26 cellular contexts compared by ENCODE assay signal in genomic region chr9:120410925-120411501, GRCh38.
DNase-seq lines count a peak whose midpoint lies in the region; ATAC-seq, FAIRE-seq and TF ChIP-seq lines count a peak whose summit lies in the region.
"Had no signal": no experiment of that assay in that cellular context is flagged by ENCODE, and none has a peak within 500 bp of the region (broad histone marks: within the 10 kb centered on the region; RNA-seq: fewer than 3 reads in every experiment).

No MANE protein-coding gene starts in this region.

- H3K4me1 ChIP-seq in heart left ventricle (peaks cover 0 to 22% (median 8%) of the 10 kb centered on the region in 12 donors), prostate gland (replicated peaks) (peaks cover 13% of the 10 kb centered on the region)
- H3K4me1 ChIP-seq: Caco-2, left lung, upper lobe of right lung had no signal

- TF ChIP-seq CTCF in heart left ventricle (IDR thresholded peaks at IDR 0.05) (no peak), prostate gland (IDR thresholded peaks at IDR 0.05) (no peak)

- ATAC-seq in Right ventricle myocardium inferior, result peak; percentile 64
- peak; percentile 65 to 86 (median 77) for ATAC-seq in heart left ventricle
- no peak for ATAC-seq in HG03378 (IDR thresholded peaks at IDR 0.05; ENCODE audit: unreplicated experiment)
- ATAC-seq: activated CD8-positive, alpha-beta memory T cell treated with anti-CD3 and anti-CD28 coated beads, Interleukin-2, amount 10 ng/mL, durations not matched to agents 7 days and 5 days; activated T-cell treated with anti-CD3 and anti-CD28 coated beads, Interleukin-2, amount 50 U/mL, for 72 hours; HCT116; left lung; naive thymus-derived CD8-positive, alpha-beta T cell; sciatic nerve; upper lobe of right lung had no signal

- H3K27me3 ChIP-seq in heart left ventricle (no peaks in the 10 kb centered on the region), prostate gland (replicated peaks; ENCODE audit: insufficient read depth) (no peaks in the 10 kb centered on the region)
- H3K27me3 ChIP-seq: left lung, ovary, upper lobe of right lung had no signal

- H3K9me3 ChIP-seq in heart left ventricle, result no peaks in the 10 kb centered on the region
- H3K9me3 ChIP-seq in prostate gland, result no peaks in the 10 kb centered on the region
- H3K9me3 ChIP-seq: Caco-2, left lung, ovary, upper lobe of right lung had no signal

- H3K4me3 ChIP-seq in heart left ventricle, result no peak overlapping the region
- H3K4me3 ChIP-seq in prostate gland, result no peak overlapping the region
- H3K4me3 ChIP-seq: left lung, ovary, upper lobe of right lung had no signal

- H3K36me3 ChIP-seq in heart left ventricle (peaks cover 0 to 83% (median 52%) of the 10 kb centered on the region in 9 donors), prostate gland (peaks cover 0 to 5% of the 10 kb centered on the region in 2 donors)
- H3K36me3 ChIP-seq: ovary had no signal

- peak overlapping the region in 9 of 12 donors; percentile 2 to 56 (median 31) for H3K27ac ChIP-seq in heart left ventricle
- peak overlapping the region; percentile 13 to 69 for H3K27ac ChIP-seq in prostate gland
- H3K27ac ChIP-seq: HL-60, left lung, ovary, upper lobe of right lung had no signal

- 43 to 49% (median 48%) methylated on average over 3 of the region's 3 CpGs for WGBS in heart left ventricle, 4 donors
- 38% methylated on average over 3 of the region's 3 CpGs for WGBS in prostate gland

- intact Hi-C loops in Right ventricle myocardium inferior (cut with DNase I) (loop anchor here (5.0 kb wide), 1 partner anchor 66 kb away; no protein-coding TSS in a partner anchor), cardiac septum (cut with DNase I) (no loop called here), heart left ventricle (cut with DNase I) (loop anchor here in 1 of 10 donors (5.0 kb wide), 1 partner anchor 66 kb away; no protein-coding TSS in a partner anchor), prostate gland (cut with DNase I) (no loop called here)

- DNase-seq in Right ventricle myocardium inferior (ENCODE audit: missing footprints) (no peak), cardiac septum (ENCODE audit: low spot score) (no peak), heart left ventricle (peak in 1 of 5 donors; percentile 50), prostate gland (ENCODE audit: low spot score) (no peak), ureter (ENCODE audit: low spot score) (no peak), ecto neural progenitor cell (ENCODE audit: low spot score) (no peak), frontal cortex (ENCODE audit: low spot score in 2 of 2) (no peak)
- DNase-seq: activated CD4-positive, alpha-beta T cell treated with anti-CD3 and anti-CD28 coated beads for 4 hours; activated CD8-positive, alpha-beta memory T cell treated with anti-CD3 and anti-CD28 coated beads, Interleukin-2, amount 10 ng/mL, durations not matched to agents 7 days and 5 days; activated T-cell treated with anti-CD3 and anti-CD28 coated beads, Interleukin-2, amount 50 U/mL, for 72 hours; anterior cingulate cortex; Caco-2; hippocampal formation; Kasumi-1; left lung; naive thymus-derived CD8-positive, alpha-beta T cell; NCI-H1694; NCI-H526; ovary; T-helper 1 cell; upper lobe of right lung had no signal

- no peak for FAIRE-seq in frontal cortex (lab: Jason Lieb, UNC)
- FAIRE-seq: RCC 7860 had no signal

- TF ChIP-seq POLR2A in heart left ventricle (IDR thresholded peaks at IDR 0.05), result no peak
- TF ChIP-seq POLR2A in prostate gland (IDR thresholded peaks at IDR 0.05), result no peak
